ENCODE assay signal across 1 cellular context in the genomic region with DNA sequence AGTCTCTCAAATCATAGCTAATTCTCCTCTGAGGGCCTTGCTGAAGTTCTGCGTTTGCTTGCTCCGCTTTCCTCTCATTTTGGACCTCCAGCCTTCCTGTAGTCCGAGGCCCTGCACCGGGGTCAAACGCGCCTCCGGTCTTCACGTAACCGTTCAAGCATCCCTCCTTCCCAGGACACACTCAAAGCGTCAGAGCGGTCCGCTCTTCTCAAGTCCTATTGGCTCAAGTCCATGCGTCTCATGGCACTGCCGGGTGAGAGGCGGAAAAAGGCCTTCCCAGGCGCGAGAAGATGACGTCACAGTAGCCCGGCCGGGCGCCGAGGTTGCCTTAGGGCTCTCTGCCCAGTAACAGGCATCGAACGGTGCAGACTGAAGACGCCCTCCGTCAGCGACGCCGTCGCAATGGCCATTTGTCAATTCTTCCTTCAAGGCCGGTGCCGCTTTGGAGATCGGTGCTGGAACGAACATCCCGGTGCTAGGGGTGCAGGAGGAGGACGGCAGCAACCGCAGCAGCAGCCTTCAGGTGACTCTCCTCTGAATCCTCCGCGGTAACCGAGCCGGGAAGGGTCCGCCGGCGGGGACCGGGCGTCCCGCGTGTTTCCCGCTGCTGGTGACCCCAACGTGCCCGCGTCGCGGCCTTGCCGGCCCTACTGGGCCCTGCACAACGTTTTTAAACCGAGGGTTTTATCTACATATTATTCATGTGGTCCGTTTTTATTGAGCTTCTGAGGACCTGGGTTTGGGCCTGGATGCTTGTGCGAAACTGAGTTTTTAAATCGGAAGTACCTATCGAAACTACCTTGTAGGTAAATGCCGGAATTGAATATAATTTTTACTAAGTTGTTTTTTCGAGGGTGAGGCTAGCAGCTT.
TF ChIP-seq lines count a peak whose summit lies in the region.

A gene with protein sequence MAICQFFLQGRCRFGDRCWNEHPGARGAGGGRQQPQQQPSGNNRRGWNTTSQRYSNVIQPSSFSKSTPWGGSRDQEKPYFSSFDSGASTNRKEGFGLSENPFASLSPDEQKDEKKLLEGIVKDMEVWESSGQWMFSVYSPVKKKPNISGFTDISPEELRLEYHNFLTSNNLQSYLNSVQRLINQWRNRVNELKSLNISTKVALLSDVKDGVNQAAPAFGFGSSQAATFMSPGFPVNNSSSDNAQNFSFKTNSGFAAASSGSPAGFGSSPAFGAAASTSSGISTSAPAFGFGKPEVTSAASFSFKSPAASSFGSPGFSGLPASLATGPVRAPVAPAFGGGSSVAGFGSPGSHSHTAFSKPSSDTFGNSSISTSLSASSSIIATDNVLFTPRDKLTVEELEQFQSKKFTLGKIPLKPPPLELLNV (plus strand): TSS at position 365 of the 870 bp plus-strand sequence. CDS start 38 bp downstream, at position 403.

TF ChIP-seq in A549, 52 proteins besides CTCF, POLR2A, EP300 and RAD21 (continued from another document):
- TF ChIP-seq JUN (IDR thresholded peaks at IDR 0.05) (peak; percentile 86 to 88), MAX (IDR thresholded peaks at IDR 0.05) (peak; percentile 95), MAZ (IDR thresholded peaks at IDR 0.05; ENCODE audit: borderline replicate concordance, low read depth, low read length) (no peak), TP53 (CRISPR knock-in tag; IDR thresholded peaks at IDR 0.05) (peak; percentile 58; the same call in 1 of the 2 replicates), MAFK (IDR thresholded peaks at IDR 0.05; ENCODE audit: partially characterized antibody) (peak; percentile 48), POLR2AphosphoS2 (conservative IDR thresholded peaks at IDR 0.05; ENCODE audit: low read length) (no peak), E2F6 (IDR thresholded peaks at IDR 0.05; ENCODE audit: borderline replicate concordance, low read depth) (peak; percentile 85), HEYL (CRISPR knock-in tag; IDR thresholded peaks at IDR 0.05) (no peak), CEBPB (IDR thresholded peaks at IDR 0.05) (no peak), MYC (IDR thresholded peaks at IDR 0.05; ENCODE audit: borderline replicate concordance, low read length) (peak; percentile 66; the same call in 1 of the 2 replicates)
- TF ChIP-seq, protein P1, sequence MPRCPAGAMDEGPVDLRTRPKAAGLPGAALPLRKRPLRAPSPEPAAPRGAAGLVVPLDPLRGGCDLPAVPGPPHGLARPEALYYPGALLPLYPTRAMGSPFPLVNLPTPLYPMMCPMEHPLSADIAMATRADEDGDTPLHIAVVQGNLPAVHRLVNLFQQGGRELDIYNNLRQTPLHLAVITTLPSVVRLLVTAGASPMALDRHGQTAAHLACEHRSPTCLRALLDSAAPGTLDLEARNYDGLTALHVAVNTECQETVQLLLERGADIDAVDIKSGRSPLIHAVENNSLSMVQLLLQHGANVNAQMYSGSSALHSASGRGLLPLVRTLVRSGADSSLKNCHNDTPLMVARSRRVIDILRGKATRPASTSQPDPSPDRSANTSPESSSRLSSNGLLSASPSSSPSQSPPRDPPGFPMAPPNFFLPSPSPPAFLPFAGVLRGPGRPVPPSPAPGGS (IDR thresholded peaks at IDR 0.05): 0 out of 3 replicates have a peak, but pooled peaks have one; percentile 81
